6 cellular contexts compared by ENCODE assay signal in the genomic region with DNA sequence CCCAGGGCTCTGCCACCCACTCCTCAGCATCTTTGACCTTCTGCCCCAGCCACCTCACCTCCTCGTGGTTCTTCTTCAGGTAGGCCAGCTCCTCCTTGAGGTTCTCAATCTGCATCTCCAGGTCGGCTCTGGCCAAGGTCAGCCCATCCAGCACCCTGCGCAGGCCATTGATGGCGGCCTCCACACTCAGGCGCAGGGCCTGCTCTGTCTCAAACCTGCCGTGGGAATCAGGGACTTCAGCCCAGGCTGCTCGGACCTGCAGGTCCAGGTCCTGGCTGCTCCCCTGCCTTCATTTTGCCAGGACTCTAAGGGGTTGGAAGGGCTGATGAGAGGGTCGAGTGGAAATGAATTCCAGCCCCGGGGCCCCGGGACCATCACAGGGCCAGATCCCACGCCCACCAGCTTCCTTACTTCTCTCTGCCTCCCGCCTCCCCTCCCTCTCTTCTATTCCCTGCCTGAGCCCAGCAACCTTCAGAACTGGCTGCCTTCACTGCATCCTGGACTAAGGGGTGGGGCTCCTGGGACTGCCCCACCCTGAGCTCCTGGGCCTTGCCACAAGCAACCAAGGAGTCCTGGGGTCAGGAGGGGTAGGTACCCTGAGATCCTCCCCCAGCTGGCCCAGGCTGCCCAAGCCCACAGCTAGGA.
DNase-seq lines count a peak whose midpoint lies in the region; ATAC-seq and TF ChIP-seq lines count a peak whose summit lies in the region.
"Not testable (repeated sequence)": the region's sequence is repeated elsewhere in the genome, so short reads cannot be mapped to it uniquely, and the experiment has no call there.

No MANE protein-coding gene starts in this region.

- H3K14ac ChIP-seq in neuronal stem cell (ENCODE audit: low read length) = peak overlapping the region; percentile 89

- H2AFZ ChIP-seq in Loucy (ENCODE audit: low read length) = peak overlapping the region; percentile 66; the same call in 1 of the 2 replicates
- not testable (repeated sequence) for H2AFZ ChIP-seq in neuronal stem cell (ENCODE audit: low read length)

- H3K4me1 ChIP-seq in Loucy (ENCODE audit: insufficient read depth, low read length, poor library complexity, severe bottlenecking) = peaks cover 11% of the 10 kb centered on the region
- H3K4me1 ChIP-seq in endodermal cell (ENCODE audit: control insufficient read depth, insufficient read depth, low read length); neuronal stem cell (ENCODE audit: control insufficient read depth in 2 of 2, insufficient read depth in 1 of 2, low read depth in 1 of 2, low read length in 2 of 2); suprapubic skin: not testable (repeated sequence)

- H3K27me3 ChIP-seq in Loucy (ENCODE audit: insufficient read depth, low read length, poor library complexity, severe bottlenecking); endodermal cell (ENCODE audit: control insufficient read depth, insufficient read depth, low read length, poor library complexity, severe bottlenecking); neuronal stem cell (ENCODE audit: control insufficient read depth in 3 of 3, insufficient read depth in 3 of 3, low read depth in 1 of 3, low read length in 3 of 3): not testable (repeated sequence)
- peaks cover 21% of the 10 kb centered on the region for H3K27me3 ChIP-seq in suprapubic skin

- not testable (repeated sequence) for H3K36me3 ChIP-seq in Loucy (ENCODE audit: insufficient read depth, low read length); endodermal cell (ENCODE audit: control insufficient read depth, insufficient read depth, low read length); neuronal stem cell (replicated peaks in 1 of 2; ENCODE audit: control insufficient read depth in 2 of 2, insufficient read depth in 2 of 2, low read length in 2 of 2); suprapubic skin

- not testable (repeated sequence) for H3K4me3 ChIP-seq in Loucy (ENCODE audit: low read length, poor library complexity, severe bottlenecking); endodermal cell (ENCODE audit: low read length); neuronal stem cell (ENCODE audit: low read length in 2 of 2); suprapubic skin

- H2BK12ac ChIP-seq in neuronal stem cell (ENCODE audit: low read length) = peak overlapping the region; percentile 22

- H3K79me2 ChIP-seq in Loucy (ENCODE audit: insufficient read depth, low read length) = not testable (repeated sequence)

- H3K9me3 ChIP-seq in Loucy (ENCODE audit: insufficient read depth, low read depth, low read length); endodermal cell (ENCODE audit: control insufficient read depth, low read length); neuronal stem cell (replicated peaks in 1 of 2; ENCODE audit: control insufficient read depth in 2 of 2, insufficient read depth in 1 of 2, low read depth in 1 of 2, low read length in 2 of 2); suprapubic skin: not testable (repeated sequence)

- peak overlapping the region; percentile 64 for H3K18ac ChIP-seq in neuronal stem cell (ENCODE audit: low read length)

- H3K9me3 Mint-ChIP-seq in CD14-positive monocyte, endodermal cell: not testable (repeated sequence)

- H2BK5ac ChIP-seq in neuronal stem cell (ENCODE audit: low read length) = not testable (repeated sequence)

- peak overlapping the region; percentile 46 for H2AK5ac ChIP-seq in neuronal stem cell (ENCODE audit: low read depth, low read length)

- H3K27me3 Mint-ChIP-seq in CD14-positive monocyte (ENCODE audit: low read depth in 3 of 3); endodermal cell (ENCODE audit: insufficient read depth): not testable (repeated sequence)

- H3K4ac ChIP-seq in neuronal stem cell (ENCODE audit: low read length) = not testable (repeated sequence)

- peak overlapping the region; percentile 3 for H2BK15ac ChIP-seq in neuronal stem cell (ENCODE audit: low read length)

- intact Hi-C loops in CD14-positive monocyte (cut with micrococcal nuclease) = not testable (repeated sequence)

- H3K23ac ChIP-seq in neuronal stem cell (ENCODE audit: low read depth, low read length, poor library complexity) = not testable (repeated sequence)

- H2BK120ac ChIP-seq in neuronal stem cell (ENCODE audit: low read depth, low read length) = not testable (repeated sequence)

- not testable (repeated sequence) for H3K4me1 Mint-ChIP-seq in CD14-positive monocyte, endodermal cell

- H3K27ac Mint-ChIP-seq in CD14-positive monocyte = peak overlapping the region in 1 of 7 donors; percentile 70
- not testable (repeated sequence) for H3K27ac Mint-ChIP-seq in endodermal cell

- H3K9ac ChIP-seq in Loucy (ENCODE audit: low read depth, low read length, poor library complexity, severe bottlenecking) = peak overlapping the region; percentile 35
- H3K9ac ChIP-seq in endodermal cell (ENCODE audit: extremely low read depth, low read length, poor library complexity, severe bottlenecking); neuronal stem cell (ENCODE audit: low read depth, low read length, poor library complexity): not testable (repeated sequence)

- H3K79me1 ChIP-seq in neuronal stem cell (ENCODE audit: low read depth, low read length) = not testable (repeated sequence)

- H3K27ac ChIP-seq in endodermal cell (ENCODE audit: low read depth, low read length); neuronal stem cell (replicated peaks; ENCODE audit: low read length); suprapubic skin: not testable (repeated sequence)

- not testable (repeated sequence) for H3K4me3 Mint-ChIP-seq in CD14-positive monocyte, endodermal cell

- not testable (repeated sequence) for H3K9me2 ChIP-seq in Loucy (replicated peaks; ENCODE audit: low read depth, low read length)

- H4K8ac ChIP-seq in neuronal stem cell (ENCODE audit: low read depth, low read length) = not testable (repeated sequence)

- not testable (repeated sequence) for H3K36me3 Mint-ChIP-seq in CD14-positive monocyte; endodermal cell (ENCODE audit: low read depth)

- not testable (repeated sequence) for H4K20me1 ChIP-seq in Loucy (ENCODE audit: insufficient read depth, low read length, poor library complexity, severe bottlenecking)

- DNase-seq in CD14-positive monocyte (ENCODE audit: low spot score) = peak; percentile 41
- peak; percentile 41 for DNase-seq in endodermal cell
- peak; percentile 28 for DNase-seq in left lobe of liver (ENCODE audit: low spot score)
- not testable (repeated sequence) for DNase-seq in neuronal stem cell (ENCODE audit: low spot score)
- peak; percentile 33 to 54 for DNase-seq in suprapubic skin (ENCODE audit: low spot score in 2 of 2)

- not testable (repeated sequence) for H3F3A ChIP-seq in Loucy (ENCODE audit: low read depth)

- not testable (repeated sequence) for TF ChIP-seq CTCF in CD14-positive monocyte (IDR thresholded peaks at IDR 0.05); Loucy (conservative IDR thresholded peaks at IDR 0.05; ENCODE audit: low read length); endodermal cell (conservative IDR thresholded peaks at IDR 0.05); suprapubic skin (IDR thresholded peaks at IDR 0.05)

- 91 to 97% methylated on average over 5 to 11 of the region's 12 CpGs for WGBS in endodermal cell (ENCODE audit: insufficient coverage in 1 of 2, insufficient read length in 1 of 2), 2 experiments
- WGBS in neuronal stem cell (ENCODE audit: extremely low coverage in 2 of 2, insufficient read length in 2 of 2, insufficient replicate concordance in 1 of 2), 2 donors = no CpG with 5 or more reads among the region's 12 CpGs
- 80% methylated on average over 12 of the region's 12 CpGs for WGBS in suprapubic skin

- H4K91ac ChIP-seq in neuronal stem cell (ENCODE audit: low read depth, low read length, poor library complexity) = not testable (repeated sequence)

- not testable (repeated sequence) for ATAC-seq in left lobe of liver

- TF ChIP-seq EP300 in suprapubic skin (IDR thresholded peaks at IDR 0.05) = not testable (repeated sequence)

- TF ChIP-seq POLR2A in suprapubic skin (IDR thresholded peaks at IDR 0.05) = not testable (repeated sequence)

- peak overlapping the region; percentile 44 for H3K4me2 ChIP-seq in Loucy (ENCODE audit: low read depth, low read length, poor library complexity, severe bottlenecking)
- H3K4me2 ChIP-seq in neuronal stem cell (ENCODE audit: insufficient read depth, low read length, poor library complexity, severe bottlenecking) = not testable (repeated sequence)
